Comparison of ENCODE assay signal across 25 cellular contexts in genomic region chr3:43053291-43053690, GRCh38.
"Had no signal": no experiment of that assay in that cellular context is flagged by ENCODE, and none has a peak within 500 bp of the region (broad histone marks: within the 10 kb centered on the region; RNA-seq: fewer than 3 reads in every experiment).

No MANE protein-coding gene starts in this region.

- H3K27ac Mint-ChIP-seq: activated CD4-positive, alpha-beta memory T cell treated with anti-CD3 and anti-CD28 coated beads, Interleukin-2, amount 10 ng/mL, durations not matched to agents 7 days and 5 days; activated naive CD4-positive, alpha-beta T cell treated with anti-CD3 and anti-CD28 coated beads, Interleukin-2, amount 10 ng/mL, durations not matched to agents 7 days and 5 days; activated naive CD8-positive, alpha-beta T cell; activated naive CD8-positive, alpha-beta T cell treated with anti-CD3 and anti-CD28 coated beads, Interleukin-2, amount 50 U/mL, for 24 hours; IgD-negative memory B cell had no signal

- H3K4me3 Mint-ChIP-seq: activated CD4-positive, alpha-beta memory T cell treated with anti-CD3 and anti-CD28 coated beads, Interleukin-2, amount 10 ng/mL, durations not matched to agents 7 days and 5 days; activated naive CD4-positive, alpha-beta T cell treated with anti-CD3 and anti-CD28 coated beads, Interleukin-2, amount 10 ng/mL, durations not matched to agents 7 days and 5 days; activated naive CD8-positive, alpha-beta T cell; activated naive CD8-positive, alpha-beta T cell treated with anti-CD3 and anti-CD28 coated beads, Interleukin-2, amount 50 U/mL, for 24 hours; IgD-negative memory B cell had no signal

- H3K4me1 ChIP-seq: ascending aorta, SJCRH30 had no signal

- H3K27me3 ChIP-seq: ascending aorta, cardiac muscle cell, SJCRH30 had no signal

- H3K36me3 Mint-ChIP-seq: activated naive CD4-positive, alpha-beta T cell treated with anti-CD3 and anti-CD28 coated beads, Interleukin-2, amount 10 ng/mL, durations not matched to agents 7 days and 5 days had no signal

- H3K9me3 ChIP-seq: SJCRH30 had no signal

- H3K27me3 Mint-ChIP-seq: activated naive CD8-positive, alpha-beta T cell; activated naive CD8-positive, alpha-beta T cell treated with anti-CD3 and anti-CD28 coated beads, Interleukin-2, amount 50 U/mL, for 24 hours had no signal

- H3K27ac ChIP-seq: ascending aorta, cardiac muscle cell, SJCRH30, SK-N-MC, WERI-Rb-1 had no signal

- H3K4me1 Mint-ChIP-seq: activated CD4-positive, alpha-beta memory T cell treated with anti-CD3 and anti-CD28 coated beads, Interleukin-2, amount 10 ng/mL, durations not matched to agents 7 days and 5 days; activated naive CD4-positive, alpha-beta T cell treated with anti-CD3 and anti-CD28 coated beads, Interleukin-2, amount 10 ng/mL, durations not matched to agents 7 days and 5 days; activated naive CD8-positive, alpha-beta T cell treated with anti-CD3 and anti-CD28 coated beads, Interleukin-2, amount 50 U/mL, for 24 hours; IgD-negative memory B cell had no signal

- ATAC-seq: activated naive CD8-positive, alpha-beta T cell treated with anti-CD3 and anti-CD28 coated beads, Interleukin-2, amount 50 U/mL, for 24 hours; Panc1 had no signal

- DNase-seq: activated CD4-positive, alpha-beta memory T cell treated with anti-CD3 and anti-CD28 coated beads, Interleukin-2, amount 10 ng/mL, durations not matched to agents 7 days and 5 days; activated CD4-positive, alpha-beta T cell treated with anti-CD3 and anti-CD28 coated beads for 1 hour; activated CD4-positive, alpha-beta T cell treated with anti-CD3 and anti-CD28 coated beads for 48 hours; activated CD4-positive, CD25-positive, alpha-beta regulatory T cell; activated CD8-positive, alpha-beta memory T cell treated with anti-CD3 and anti-CD28 coated beads, Interleukin-2, amount 50 U/mL, for 4 hours; activated effector memory CD4-positive, alpha-beta T cell treated with Interleukin-2 at 50 U/mL for 16 hours; activated naive CD4-positive, alpha-beta T cell treated with anti-CD3 and anti-CD28 coated beads, Interleukin-2, amount 10 ng/mL, durations not matched to agents 7 days and 5 days; activated naive CD8-positive, alpha-beta T cell treated with anti-CD3 and anti-CD28 coated beads, Interleukin-2, amount 50 U/mL, for 24 hours; activated T-cell treated with anti-CD3 and anti-CD28 coated beads, Interleukin-2, amount 50 U/mL, for 48 hours; KBM-7; NCI-H1105; NCI-H1417 treated with DMSO at 0.1 percent for 48 hours; NCI-H187 treated with DMSO at 0.1 percent for 48 hours; NCI-H345; NCI-H524 treated with DMSO at 0.1 percent for 48 hours; SHP77; SJCRH30; T1000; WERI-Rb-1 had no signal

- H3K4me3 ChIP-seq: ascending aorta, cardiac muscle cell, SJCRH30, SK-N-MC had no signal

- H3K36me3 ChIP-seq: cardiac muscle cell, SJCRH30, WERI-Rb-1 had no signal
